In the genomic region with DNA sequence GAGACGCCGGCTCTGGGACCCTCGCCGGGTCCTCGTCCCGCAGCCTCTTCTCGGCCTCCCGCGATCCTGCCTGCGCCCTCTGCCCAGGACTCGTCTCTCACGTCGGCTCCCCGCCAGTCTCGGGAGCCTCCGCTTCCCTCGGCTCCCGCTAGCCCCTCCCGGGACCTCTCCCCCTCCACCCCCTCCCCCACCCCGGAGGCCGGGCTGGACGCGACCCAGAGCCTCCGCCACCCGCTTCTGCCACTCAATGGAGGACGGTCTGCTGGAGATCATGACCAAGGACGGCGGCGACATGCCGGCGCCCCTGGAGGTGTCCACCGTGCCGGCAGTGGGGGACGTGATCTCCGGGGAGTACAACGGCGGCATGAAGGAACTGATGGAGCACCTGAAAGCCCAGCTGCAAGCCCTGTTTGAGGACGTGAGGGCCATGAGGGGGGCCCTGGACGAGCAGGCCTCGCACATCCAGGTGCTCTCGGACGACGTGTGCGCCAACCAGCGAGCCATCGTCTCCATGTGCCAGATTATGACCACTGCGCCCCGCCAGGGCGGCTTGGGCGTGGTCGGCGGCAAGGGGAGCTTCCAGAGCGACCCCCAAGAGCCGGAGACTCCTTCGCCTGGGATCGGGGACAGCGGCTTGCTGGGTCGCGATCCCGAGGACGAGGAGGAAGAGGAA, we compare ENCODE assay signal across 9 cellular contexts. TPM values are rescaled to one million over a fixed set of nuclear protein-coding genes. Genes with fewer than 3 reads are reported as not detected.
A peak's percentile ranks its signal among the peaks of the same experiment; 100 is the strongest.
DNase-seq lines count a peak whose midpoint lies in the region; ATAC-seq, FAIRE-seq and TF ChIP-seq lines count a peak whose summit lies in the region.
"Had no signal": no experiment of that assay in that cellular context is flagged by ENCODE, and none has a peak within 500 bp of the region (broad histone marks: within the 10 kb centered on the region; RNA-seq: fewer than 3 reads in every experiment).

No MANE protein-coding gene starts in this region.

- BruUV-seq in K562 (replicated peaks; lab: Mats Ljungman, UMichigan) = no TSS peak

- in situ Hi-C loops in K562 (cut with MboI) = no loop called here

- H3K27ac ChIP-seq in HUES64 (ENCODE audit: low read depth, low read length) (no peak overlapping the region), K562 (ENCODE audit: extremely low read depth, low read depth, low read length) (no peak overlapping the region), lung (ENCODE audit: low read depth in 1 of 2, low read length in 1 of 2) (no peak overlapping the region), uterus (peak overlapping the region; percentile 4 to 69)

- H3K79me2 ChIP-seq in K562 (ENCODE audit: control insufficient read depth, insufficient read depth, low read length) = no peaks in the 10 kb centered on the region

- DNase-seq in BJ (ENCODE audit: low read depth) (no peak), K562 (ENCODE audit: extremely low read depth in 1 of 4, low spot score in 3 of 4) (no peak), lung (ENCODE audit: low spot score) (no peak), uterus (peak in 1 of 2 donors; percentile 17), putamen (ENCODE audit: low spot score) (no peak), GM19240 (ENCODE audit: insufficient read length, low spot score) (no peak), AG08395 (ENCODE audit: low spot score) (no peak)

- peaks cover 3% of the 10 kb centered on the region for H3K9me1 ChIP-seq in K562 (ENCODE audit: control insufficient read depth, insufficient read depth, low read length)

- H3K4me1 ChIP-seq in HUES64 (ENCODE audit: insufficient read depth, low read length) = peaks cover 20% of the 10 kb centered on the region
- peaks cover 0 to 17% of the 10 kb centered on the region in 2 experiments; a peak in 3 of 5 replicates for H3K4me1 ChIP-seq in K562 (replicated peaks in 1 of 2; ENCODE audit: control insufficient read depth in 2 of 2, insufficient read depth in 2 of 2, low read length in 2 of 2)
- H3K4me1 ChIP-seq in lung (ENCODE audit: control insufficient read depth in 2 of 2, insufficient read depth in 2 of 2, low read length in 2 of 2) = peaks cover 5% of the 10 kb centered on the region in 2 donors
- H3K4me1 ChIP-seq in uterus = no peaks in the 10 kb centered on the region

- POLR2A ChIA-PET in BJ (lab: Charles Lee) = no interaction called here
- POLR2A ChIA-PET in K562 (lab: Yijun Ruan, JAX) = no interaction called here

- H2AFZ ChIP-seq in K562 (ENCODE audit: low read depth, low read length) = peak overlapping the region; percentile 89

- H3K9me3 ChIP-seq in HUES64 (ENCODE audit: insufficient read depth, low read depth, low read length) (no peaks in the 10 kb centered on the region), K562 (replicated peaks; ENCODE audit: control insufficient read depth, insufficient read depth, low read depth, low read length) (no peaks in the 10 kb centered on the region), lung (ENCODE audit: control insufficient read depth in 2 of 2, insufficient read depth in 1 of 2, low read length in 1 of 2) (no peaks in the 10 kb centered on the region), uterus (no peaks in the 10 kb centered on the region)

- no peak for TF ChIP-seq EP300 in K562 (IDR thresholded peaks at IDR 0.05; ENCODE audit: low read length)

- H3K4me3 ChIP-seq in BJ (ENCODE audit: low read depth, low read length) = peak overlapping the region; percentile 56
- peak overlapping the region; percentile 73 for H3K4me3 ChIP-seq in HUES64 (ENCODE audit: low read length)
- H3K4me3 ChIP-seq in K562 = peak overlapping the region; percentile 34
- peak overlapping the region; percentile 52 for H3K4me3 ChIP-seq in lung
- peak overlapping the region; percentile 56 to 69 for H3K4me3 ChIP-seq in uterus

- 6% methylated on average over 61 of the region's 61 CpGs for whole genome bisulfite sequencing in HUES64
- WGBS in K562 (ENCODE audit: insufficient coverage, low coverage, missing lambda C conversion rate) = 43% methylated on average over 42 of the region's 61 CpGs
- 3 to 4% methylated on average over 58 to 61 of the region's 61 CpGs for WGBS in lung, 2 donors

- H3K4me2 ChIP-seq in K562 (ENCODE audit: insufficient read depth, low read length) = peak overlapping the region; percentile 82

- TF ChIP-seq CTCF in BJ (IDR thresholded peaks at IDR 0.05; ENCODE audit: insufficient read depth, low read depth, low read length) = no peak
- TF ChIP-seq CTCF in K562 (IDR thresholded peaks at IDR 0.05 in 2 of 3, conservative IDR thresholded peaks at IDR 0.05 in 1 of 3; ENCODE audit: insufficient read depth in 2 of 3, low read depth in 1 of 3, low read length in 3 of 3) = no peak
- no peak for TF ChIP-seq CTCF in lung (IDR thresholded peaks at IDR 0.05; ENCODE audit: control extremely low read depth, extremely low read depth)
- no peak for TF ChIP-seq CTCF in uterus (IDR thresholded peaks at IDR 0.05)

- intact Hi-C loops in K562 (cut with micrococcal nuclease) = no loop called here
- intact Hi-C loops in uterus (cut with DNase I; ENCODE audit: low total_unique reads) = no loop called here

- TF ChIP-seq RAD21 in K562 (CRISPR knock-in tag; conservative IDR thresholded peaks at IDR 0.05 in 1 of 2, IDR thresholded peaks at IDR 0.05 in 1 of 2) = no peak

- H3K36me3 ChIP-seq in BJ (ENCODE audit: control insufficient read depth, insufficient read depth, low read length) (no peaks in the 10 kb centered on the region), HUES64 (ENCODE audit: insufficient read depth, low read length) (no peaks in the 10 kb centered on the region), K562 (ENCODE audit: control insufficient read depth, insufficient read depth, low read length) (no peaks in the 10 kb centered on the region), lung (ENCODE audit: control insufficient read depth in 2 of 2, insufficient read depth in 2 of 2, low read length in 2 of 2) (no peaks in the 10 kb centered on the region), uterus (no peaks in the 10 kb centered on the region)

- FAIRE-seq in K562 (lab: Jason Lieb, UNC) = no peak
- FAIRE-seq: endometrium had no signal

- H3K9ac ChIP-seq in HUES64 (ENCODE audit: low read depth, low read length) (no peak overlapping the region), K562 (ENCODE audit: insufficient read depth in 1 of 2, low read depth in 2 of 2, low read length in 2 of 2) (peak overlapping the region in 1 of 2 experiments; percentile 74; a peak in 1 of 4 replicates)

- H3K27me3 ChIP-seq in BJ (ENCODE audit: control insufficient read depth, insufficient read depth, low read length) (peaks cover 31% of the 10 kb centered on the region), HUES64 (ENCODE audit: insufficient read depth, low read length) (peaks cover 98% of the 10 kb centered on the region), K562 (ENCODE audit: control insufficient read depth in 2 of 2, insufficient read depth in 2 of 2, low read length in 2 of 2) (peaks cover 21 to 42% of the 10 kb centered on the region in 2 experiments; a peak in 4 of 5 replicates), lung (ENCODE audit: control insufficient read depth, insufficient read depth) (no peaks in the 10 kb centered on the region), uterus (no peaks in the 10 kb centered on the region)

- no peaks in the 10 kb centered on the region for H4K20me1 ChIP-seq in K562 (replicated peaks; ENCODE audit: control insufficient read depth, insufficient read depth, low read length)

- CTCF ChIA-PET in BJ (lab: Yijun Ruan, JAX) (interaction anchor here (0.9 to 1.6 kb wide), 3 partner anchors 8 to 35 kb away, joined by 3 to 9 read pairs (median 3); no protein-coding TSS in a partner anchor), K562 (lab: Yijun Ruan, JAX; ENCODE audit: low intra/inter-chr PET ratio) (no interaction called here)

- TF ChIP-seq POLR2A in K562 (conservative IDR thresholded peaks at IDR 0.05) (no peak), uterus (IDR thresholded peaks at IDR 0.05) (no peak)

- ATAC-seq in K562 (peak; percentile 16), lung (ENCODE audit: insufficient read depth, low FRiP score) (peak; percentile 8)

RNA-seq across cellular contexts. Expression of a gene that starts 0.6 kb away (rescaled TPM):
- 0.38 and 0.45 TPM in 2 replicates for polyA plus RNA-seq in BJ (2011; rRNA removed)
- polyA minus RNA-seq in BJ (2011; rRNA and poly(A)+ RNA removed) = 0.10 and 0.43 TPM in 2 replicates
- 1.00 TPM for polyA plus RNA-seq in HUES64 (2013, experiment 1 of 2)
- 2.2 TPM for polyA plus RNA-seq in HUES64 (2013, experiment 2 of 2)
- not detected in 2 replicates for total RNA-seq in K562 (2011; cell fraction: chromatin; rRNA removed; ENCODE audit: low replicate concordance)
- total RNA-seq in K562 (2011; cell fraction: nucleolus; rRNA removed) = not detected in 2 replicates
- not detected in 2 replicates for total RNA-seq in K562 (2011; cell fraction: nucleoplasm; rRNA removed)
- 0.04 TPM in 1 of 2 replicates, not detected in the other for total RNA-seq in K562 (2014; rRNA removed)
- not detected in 2 replicates for total RNA-seq in K562 (2014; rRNA removed; fragmentation: Illumina TruSeq; extraction: Trizol)
- not detected in 2 replicates for total RNA-seq in K562 (2015; rRNA removed; fragmentation: Illumina TruSeq; extraction: Trizol)
- 0.09 and 0.18 TPM in 2 replicates for total RNA-seq in K562 (2021)
- polyA plus RNA-seq in K562 (2011; rRNA removed) = not detected in 2 replicates
- polyA plus RNA-seq in K562 (2011; cell fraction: cytosol; rRNA removed) = not detected in 2 replicates
- polyA plus RNA-seq in K562 (2011; cell fraction: nucleus; rRNA removed) = not detected in 2 replicates
- polyA plus RNA-seq in K562 (2012) = 0.03 and 0.17 TPM in 2 replicates
- polyA plus RNA-seq in K562 (2014; fragmentation: Illumina TruSeq; extraction: Trizol) = not detected in 2 replicates
- not detected for polyA plus RNA-seq in K562 (2014; fragmentation: Nextera tagmentation; extraction: Ambion mirVana)
- polyA plus RNA-seq in K562 (2014; rRNA removed) = not detected in 2 replicates
- not detected in 2 replicates for polyA minus RNA-seq in K562 (2011; rRNA and poly(A)+ RNA removed)
- not detected in 2 replicates for polyA minus RNA-seq in K562 (2011; cell fraction: cytosol; rRNA and poly(A)+ RNA removed)
- not detected in 2 replicates for polyA minus RNA-seq in K562 (2011; cell fraction: nucleus; rRNA and poly(A)+ RNA removed)
- total RNA-seq in lung = 1 to 10 TPM in 1 of 2 donors, under 1 TPM in 1; 0.51 to 3.0 TPM
- polyA plus RNA-seq in lung = 1 to 10 TPM in 1 of 2 donors, under 1 TPM in 1; 0.63 to 1.4 TPM
- total RNA-seq in uterus = 1 to 10 TPM in 3 of 4 donors, not detected in 1; 2.4 to 9.1 (median 2.7) TPM

RNA-seq across cellular contexts. Expression of a gene that starts 19.1 kb away (rescaled TPM):
- polyA plus RNA-seq in BJ (2011; rRNA removed) (not detected in 2 replicates), K562 (2011; rRNA removed) (not detected in 2 replicates), K562 (2014; fragmentation: Illumina TruSeq; extraction: Trizol) (not detected in 2 replicates), K562 (2014; fragmentation: Nextera tagmentation; extraction: Ambion mirVana) (not detected), K562 (2014; rRNA removed) (not detected in 2 replicates), lung (not detected)
- not detected in 2 replicates for polyA minus RNA-seq in BJ (2011; rRNA and poly(A)+ RNA removed)
- polyA plus RNA-seq in HUES64 (2013, experiment 1 of 2) = not detected
- polyA plus RNA-seq in HUES64 (2013, experiment 2 of 2) = not detected
- total RNA-seq in K562 (2011; cell fraction: chromatin; rRNA removed; ENCODE audit: low replicate concordance) = not detected in 2 replicates
- total RNA-seq in K562 (2011; cell fraction: nucleolus; rRNA removed) = 0.33 TPM in 1 of 2 replicates, not detected in the other
- total RNA-seq in K562 (2011; cell fraction: nucleoplasm; rRNA removed) = not detected in 2 replicates
- total RNA-seq in K562 (2014; rRNA removed) (not detected in 2 replicates), K562 (2014; rRNA removed; fragmentation: Illumina TruSeq; extraction: Trizol) (not detected in 2 replicates), K562 (2015; rRNA removed; fragmentation: Illumina TruSeq; extraction: Trizol) (not detected in 2 replicates), K562 (2021) (not detected in 2 replicates), lung (not detected), uterus (not detected)
- not detected in 2 replicates for polyA plus RNA-seq in K562 (2011; cell fraction: cytosol; rRNA removed)
- polyA plus RNA-seq in K562 (2011; cell fraction: nucleus; rRNA removed) = not detected in 2 replicates
- polyA plus RNA-seq in K562 (2012) = 0.21 and 0.76 TPM in 2 replicates
- not detected in 2 replicates for polyA minus RNA-seq in K562 (2011; rRNA and poly(A)+ RNA removed)
- not detected in 2 replicates for polyA minus RNA-seq in K562 (2011; cell fraction: cytosol; rRNA and poly(A)+ RNA removed)
- polyA minus RNA-seq in K562 (2011; cell fraction: nucleus; rRNA and poly(A)+ RNA removed) = not detected in 2 replicates

RNA-seq across cellular contexts. Expression of a gene that starts 26.7 kb away (rescaled TPM):
- polyA plus RNA-seq in BJ (2011; rRNA removed) (31.1 and 34.4 TPM in 2 replicates), K562 (2011; rRNA removed) (25.1 and 26.2 TPM in 2 replicates), K562 (2014; fragmentation: Illumina TruSeq; extraction: Trizol) (19.8 and 21.0 TPM in 2 replicates), K562 (2014; fragmentation: Nextera tagmentation; extraction: Ambion mirVana) (10 to 100 TPM; 20.0 to 29.0 TPM), K562 (2014; rRNA removed) (15.8 and 24.4 TPM in 2 replicates), lung (10 to 100 TPM; 12.0 to 19.3 TPM)
- polyA minus RNA-seq in BJ (2011; rRNA and poly(A)+ RNA removed) = 23.6 and 37.5 TPM in 2 replicates
- polyA plus RNA-seq in HUES64 (2013, experiment 1 of 2) = 6.5 TPM
- 5.9 TPM for polyA plus RNA-seq in HUES64 (2013, experiment 2 of 2)
- total RNA-seq in K562 (2011; cell fraction: chromatin; rRNA removed; ENCODE audit: low replicate concordance) = 29.0 and 38.0 TPM in 2 replicates
- 15.8 and 18.7 TPM in 2 replicates for total RNA-seq in K562 (2011; cell fraction: nucleolus; rRNA removed)
- total RNA-seq in K562 (2011; cell fraction: nucleoplasm; rRNA removed) = 25.8 and 32.9 TPM in 2 replicates
- total RNA-seq in K562 (2014; rRNA removed) (13.3 and 24.2 TPM in 2 replicates), K562 (2014; rRNA removed; fragmentation: Illumina TruSeq; extraction: Trizol) (19.6 and 30.6 TPM in 2 replicates), K562 (2015; rRNA removed; fragmentation: Illumina TruSeq; extraction: Trizol) (18.9 and 21.2 TPM in 2 replicates), K562 (2021) (18.6 and 21.6 TPM in 2 replicates), lung (10 to 100 TPM; 34.4 to 55.1 TPM), uterus (10 to 100 TPM; 22.3 to 50.9 (median 32.5) TPM)
- polyA plus RNA-seq in K562 (2011; cell fraction: cytosol; rRNA removed) = 19.1 and 23.0 TPM in 2 replicates
- polyA plus RNA-seq in K562 (2011; cell fraction: nucleus; rRNA removed) = 13.0 and 17.0 TPM in 2 replicates
- 17.3 and 20.3 TPM in 2 replicates for polyA plus RNA-seq in K562 (2012)
- 21.1 and 22.8 TPM in 2 replicates for polyA minus RNA-seq in K562 (2011; rRNA and poly(A)+ RNA removed)
- polyA minus RNA-seq in K562 (2011; cell fraction: cytosol; rRNA and poly(A)+ RNA removed) = 10.3 and 18.6 TPM in 2 replicates
- polyA minus RNA-seq in K562 (2011; cell fraction: nucleus; rRNA and poly(A)+ RNA removed) = 10.5 and 11.2 TPM in 2 replicates

Comparison
In these comparisons a context has a peak if more than half of its experiments do, and no peak if none do; other contexts are left out.
1. H3K27ac ChIP-seq: peak in uterus (2 of 2); none in HUES64 (single experiment), K562 (single experiment) and lung (0 of 2).
2. Peak in every context shown above with its lines, with median percentiles within 50 percentile points of each other: H3K4me3 ChIP-seq.